8 cellular contexts compared by ENCODE assay signal in genomic region chr10:137031-137430, GRCh38. TPM values are rescaled to one million over a fixed set of nuclear protein-coding genes. Genes with fewer than 3 reads are reported as not detected.
DNase-seq lines count a peak whose midpoint lies in the region; ATAC-seq and TF ChIP-seq lines count a peak whose summit lies in the region.

No MANE protein-coding gene starts in this region.

- H3K4me3 ChIP-seq in epithelial cell of esophagus (ENCODE audit: low read length): no peak overlapping the region
- H3K4me3 ChIP-seq in skeletal muscle satellite cell (ENCODE audit: low read length): peak overlapping the region; percentile 80

- in situ Hi-C loops in GM13976 (cut with MboI; ENCODE audit: low sequenced_read_pairs, unreplicated experiment): no loop called here

- no peak for ATAC-seq in GM19023 (IDR thresholded peaks at IDR 0.05; ENCODE audit: unreplicated experiment)
- no peak for ATAC-seq in GM21528 (IDR thresholded peaks at IDR 0.05; ENCODE audit: low FRiP score, unreplicated experiment)

- H3K4me1 ChIP-seq in skeletal muscle satellite cell (ENCODE audit: control insufficient read depth, insufficient read depth, low read length): peaks cover 44% of the 10 kb centered on the region

- TF ChIP-seq CTCF in GM13976 (IDR thresholded peaks at IDR 0.05; ENCODE audit: borderline replicate concordance, control extremely low read depth, extremely low read depth, insufficient read depth, missing control alignments) (peak; percentile 5), epithelial cell of esophagus (IDR thresholded peaks at IDR 0.05; ENCODE audit: insufficient read depth, low read depth, low read length, missing control alignments) (peak; percentile 42)

- no peaks in the 10 kb centered on the region for H3K27me3 ChIP-seq in skeletal muscle satellite cell (ENCODE audit: control insufficient read depth, insufficient read depth, low read length)

- DNase-seq in 8988T (peak; percentile 50), GM13976 (ENCODE audit: low spot score) (peak; percentile 34), Kasumi-1 (lab: John Stamatoyannopoulos, UW) (peak; percentile 37 to 74), epithelial cell of esophagus (ENCODE audit: low read depth) (peak; percentile 40)
- DNase-seq in activated CD4-positive, alpha-beta T cell treated with anti-CD3 and anti-CD28 coated beads, Interleukin-2, amount 50 U/mL, for 4 hours: peak; percentile 39 to 43

- no peaks in the 10 kb centered on the region for H3K36me3 ChIP-seq in skeletal muscle satellite cell (ENCODE audit: insufficient read depth, low read length)

- H3K4me2 ChIP-seq in skeletal muscle satellite cell (ENCODE audit: low read length): peak overlapping the region; percentile 96

- H3K9me3 ChIP-seq in skeletal muscle satellite cell (replicated peaks; ENCODE audit: low read length): no peaks in the 10 kb centered on the region

- H3K9ac ChIP-seq in skeletal muscle satellite cell (ENCODE audit: low read depth, low read length): peak overlapping the region; percentile 93

RNA-seq across cellular contexts. Expression of gene ZMYND11, which starts 1.8 kb away (rescaled TPM):
- 26.9 and 35.2 TPM in 2 replicates for total RNA-seq in skeletal muscle satellite cell (2012; rRNA removed)
